1 cellular context compared by ENCODE assay signal in genomic region chr9:36170531-36170930, GRCh38.
TF ChIP-seq lines count a peak whose summit lies in the region.

No MANE protein-coding gene starts in this region.

TF ChIP-seq in H1, 55 proteins besides CTCF, POLR2A, EP300 and RAD21:
- no peak for TF ChIP-seq SUZ12 (IDR thresholded peaks at IDR 0.05; ENCODE audit: low read length)
- no peak for TF ChIP-seq RBBP5 (IDR thresholded peaks at IDR 0.05; ENCODE audit: borderline replicate concordance, low read depth, low read length)
- no peak for TF ChIP-seq EZH2 (IDR thresholded peaks at IDR 0.05; ENCODE audit: low read depth, low read length, severe bottlenecking)
- no peak for TF ChIP-seq GABPA (IDR thresholded peaks at IDR 0.05; ENCODE audit: borderline replicate concordance, insufficient read depth, low read length)
- TF ChIP-seq SP1 (IDR thresholded peaks at IDR 0.05; ENCODE audit: low read depth, low read length) = no peak
TF ChIP-seq in H1: peak in this region for 0.
